In genomic region chr1:221877365-221877764, GRCh38 we compare ENCODE assay signal across 19 cellular contexts.
"Had no signal": no experiment of that assay in that cellular context is flagged by ENCODE, and none has a peak within 500 bp of the region (broad histone marks: within the 10 kb centered on the region; RNA-seq: fewer than 3 reads in every experiment).

No MANE protein-coding gene starts in this region.

- DNase-seq: colonic mucosa; effector CD8-positive, alpha-beta T cell; endodermal cell; left ventricle myocardium superior; lower lobe of right lung; naive thymus-derived CD8-positive, alpha-beta T cell; nephron progenitor cell; nucleus accumbens; ovary; posterior cingulate gyrus; psoas muscle; right cardiac atrium; spleen; stimulated activated CD4-positive, alpha-beta T cell treated with anti-CD3 and anti-CD28 coated beads, Interleukin-4, amount 100 ng/mL, for 4 hours; stimulated activated naive CD8-positive, alpha-beta T cell treated with anti-CD3 and anti-CD28 coated beads, Interleukin-15, Interleukin-2, amounts not matched to agents 100 U/mL and 50 U/mL, for 24 hours; substantia nigra; testis; tibial artery had no signal

- H3K4me1 ChIP-seq: colonic mucosa, lower lobe of right lung, psoas muscle, spleen, testis had no signal

- H3K9me3 ChIP-seq: colonic mucosa, lower lobe of right lung, ovary, psoas muscle, spleen, testis, tibial artery had no signal

- H3K27ac ChIP-seq: colonic mucosa, lower lobe of right lung, ovary, psoas muscle, skin epidermis, spleen, testis, tibial artery had no signal

- ATAC-seq: left ventricle myocardium superior; lower lobe of right lung; naive thymus-derived CD8-positive, alpha-beta T cell; psoas muscle; right cardiac atrium had no signal

- H3K27me3 ChIP-seq: colonic mucosa, ovary, spleen, testis, tibial artery had no signal

- H3K36me3 ChIP-seq: colonic mucosa, lower lobe of right lung, ovary, spleen, tibial artery had no signal

- H3K4me3 ChIP-seq: colonic mucosa, lower lobe of right lung, ovary, psoas muscle, skin epidermis, spleen, testis, tibial artery had no signal
